In the genomic region with DNA sequence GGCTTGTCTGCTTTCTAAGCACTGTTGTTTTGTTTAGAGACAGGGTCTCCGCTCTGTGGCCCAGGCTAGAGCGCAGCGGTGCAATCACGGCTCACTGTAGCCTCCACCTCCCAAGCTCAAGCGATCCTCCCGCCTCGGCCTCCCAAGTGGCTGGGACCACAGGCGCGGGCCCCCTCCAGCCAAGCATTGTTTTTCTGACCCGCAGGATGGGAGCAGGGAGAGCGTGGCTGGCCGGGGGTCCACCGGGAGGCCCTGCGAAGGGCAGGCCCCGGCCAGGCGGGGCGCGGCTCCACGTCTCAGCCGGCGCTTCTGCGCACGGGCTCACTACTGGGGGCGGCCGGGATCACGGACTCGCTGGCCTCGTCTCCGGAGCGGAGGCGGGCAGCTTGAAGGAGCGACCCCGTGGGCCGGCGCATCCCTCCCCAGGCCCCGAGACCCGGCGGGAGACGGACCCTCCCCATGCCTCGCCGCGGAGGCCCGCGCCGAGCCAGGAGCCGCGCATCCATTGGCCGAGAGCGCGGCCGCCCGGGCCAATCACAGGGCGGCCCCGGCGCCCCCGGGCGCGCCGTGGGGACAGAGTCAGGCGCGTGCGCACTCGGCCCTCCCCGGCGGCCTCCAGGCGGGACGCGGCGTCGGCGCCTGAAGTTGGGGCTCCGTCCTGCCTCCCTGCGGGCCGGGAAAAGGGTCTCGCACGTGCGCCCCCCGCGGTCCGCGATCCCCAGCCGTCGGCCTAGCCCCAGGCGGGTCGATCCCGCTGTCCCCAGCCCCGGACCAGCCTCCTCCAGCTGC, we compare ENCODE assay signal across 1 cellular context.
TF ChIP-seq lines count a peak whose summit lies in the region.

No MANE protein-coding gene starts in this region.

TF ChIP-seq in HepG2, 621 proteins besides CTCF, POLR2A, EP300 and RAD21 (continued from another document and continues in another):
- TF ChIP-seq, protein P1, sequence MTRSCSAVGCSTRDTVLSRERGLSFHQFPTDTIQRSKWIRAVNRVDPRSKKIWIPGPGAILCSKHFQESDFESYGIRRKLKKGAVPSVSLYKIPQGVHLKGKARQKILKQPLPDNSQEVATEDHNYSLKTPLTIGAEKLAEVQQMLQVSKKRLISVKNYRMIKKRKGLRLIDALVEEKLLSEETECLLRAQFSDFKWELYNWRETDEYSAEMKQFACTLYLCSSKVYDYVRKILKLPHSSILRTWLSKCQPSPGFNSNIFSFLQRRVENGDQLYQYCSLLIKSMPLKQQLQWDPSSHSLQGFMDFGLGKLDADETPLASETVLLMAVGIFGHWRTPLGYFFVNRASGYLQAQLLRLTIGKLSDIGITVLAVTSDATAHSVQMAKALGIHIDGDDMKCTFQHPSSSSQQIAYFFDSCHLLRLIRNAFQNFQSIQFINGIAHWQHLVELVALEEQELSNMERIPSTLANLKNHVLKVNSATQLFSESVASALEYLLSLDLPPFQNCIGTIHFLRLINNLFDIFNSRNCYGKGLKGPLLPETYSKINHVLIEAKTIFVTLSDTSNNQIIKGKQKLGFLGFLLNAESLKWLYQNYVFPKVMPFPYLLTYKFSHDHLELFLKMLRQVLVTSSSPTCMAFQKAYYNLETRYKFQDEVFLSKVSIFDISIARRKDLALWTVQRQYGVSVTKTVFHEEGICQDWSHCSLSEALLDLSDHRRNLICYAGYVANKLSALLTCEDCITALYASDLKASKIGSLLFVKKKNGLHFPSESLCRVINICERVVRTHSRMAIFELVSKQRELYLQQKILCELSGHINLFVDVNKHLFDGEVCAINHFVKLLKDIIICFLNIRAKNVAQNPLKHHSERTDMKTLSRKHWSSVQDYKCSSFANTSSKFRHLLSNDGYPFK (CRISPR knock-in tag; IDR thresholded peaks at IDR 0.05; ENCODE audit: borderline replicate concordance): peak; percentile 72
- TF ChIP-seq, protein P2, sequence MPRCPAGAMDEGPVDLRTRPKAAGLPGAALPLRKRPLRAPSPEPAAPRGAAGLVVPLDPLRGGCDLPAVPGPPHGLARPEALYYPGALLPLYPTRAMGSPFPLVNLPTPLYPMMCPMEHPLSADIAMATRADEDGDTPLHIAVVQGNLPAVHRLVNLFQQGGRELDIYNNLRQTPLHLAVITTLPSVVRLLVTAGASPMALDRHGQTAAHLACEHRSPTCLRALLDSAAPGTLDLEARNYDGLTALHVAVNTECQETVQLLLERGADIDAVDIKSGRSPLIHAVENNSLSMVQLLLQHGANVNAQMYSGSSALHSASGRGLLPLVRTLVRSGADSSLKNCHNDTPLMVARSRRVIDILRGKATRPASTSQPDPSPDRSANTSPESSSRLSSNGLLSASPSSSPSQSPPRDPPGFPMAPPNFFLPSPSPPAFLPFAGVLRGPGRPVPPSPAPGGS (CRISPR knock-in tag; IDR thresholded peaks at IDR 0.05): peak; percentile 78; the same call in 1 of the 2 replicates
- TF ChIP-seq ZNF615 (CRISPR knock-in tag; IDR thresholded peaks at IDR 0.05; ENCODE audit: borderline replicate concordance) (no peak), ZNF20 (CRISPR knock-in tag; IDR thresholded peaks at IDR 0.05) (0 out of 2 replicates have a peak, but pooled peaks have one; percentile 65), ZKSCAN1 (IDR thresholded peaks at IDR 0.05; ENCODE audit: low read length) (no peak), SNAI1 (CRISPR knock-in tag; IDR thresholded peaks at IDR 0.05; ENCODE audit: borderline replicate concordance) (0 out of 2 replicates have a peak, but pooled peaks have one; percentile 74), MATR3 (CRISPR knock-in tag; IDR thresholded peaks at IDR 0.05) (no peak), NR2F6 (IDR thresholded peaks at IDR 0.05) (no peak), NR2F6 (CRISPR knock-in tag; IDR thresholded peaks at IDR 0.05) (no peak), DMAP1 (CRISPR knock-in tag; IDR thresholded peaks at IDR 0.05) (no peak; the same call in 1 of the 2 replicates), ZNF724P (CRISPR knock-in tag; IDR thresholded peaks at IDR 0.05; ENCODE audit: borderline replicate concordance) (peak; percentile 93), ESRRA (CRISPR knock-in tag; IDR thresholded peaks at IDR 0.05; ENCODE audit: low read depth) (0 out of 2 replicates have a peak, but pooled peaks have one; percentile 29), BORCS8-MEF2B (CRISPR knock-in tag; IDR thresholded peaks at IDR 0.05) (peak; percentile 88), MAZ (IDR thresholded peaks at IDR 0.05; ENCODE audit: borderline replicate concordance, low read depth, low read length) (no peak), MAZ (CRISPR knock-in tag; IDR thresholded peaks at IDR 0.05; ENCODE audit: low read depth) (0 out of 2 replicates have a peak, but pooled peaks have one; percentile 63), SATB2 (CRISPR knock-in tag; IDR thresholded peaks at IDR 0.05) (0 out of 2 replicates have a peak, but pooled peaks have one; percentile 45), PITX1 (CRISPR knock-in tag; IDR thresholded peaks at IDR 0.05) (no peak), ZNF224 (CRISPR knock-in tag; IDR thresholded peaks at IDR 0.05) (no peak), ZNF558 (CRISPR knock-in tag; IDR thresholded peaks at IDR 0.05; ENCODE audit: borderline replicate concordance) (no peak; the same call in 1 of the 2 replicates), FOXO1 (CRISPR knock-in tag; IDR thresholded peaks at IDR 0.05) (peak; percentile 34; the same call in 1 of the 2 replicates), HDAC1 (CRISPR knock-in tag; IDR thresholded peaks at IDR 0.05) (0 out of 2 replicates have a peak, but pooled peaks have one; percentile 54), ZNF496 (CRISPR knock-in tag; IDR thresholded peaks at IDR 0.05; ENCODE audit: insufficient replicate concordance) (no peak), ZNF773 (CRISPR knock-in tag; IDR thresholded peaks at IDR 0.05; ENCODE audit: borderline replicate concordance) (peak; percentile 85; the same call in 1 of the 2 replicates), ZNF235 (CRISPR knock-in tag; IDR thresholded peaks at IDR 0.05; ENCODE audit: borderline replicate concordance) (peak; percentile 77; the same call in 1 of the 2 replicates), ZNF607 (CRISPR knock-in tag; IDR thresholded peaks at IDR 0.05; ENCODE audit: borderline replicate concordance) (peak; percentile 90; the same call in 1 of the 2 replicates), ASH2L (IDR thresholded peaks at IDR 0.05; ENCODE audit: insufficient read length, low read depth, low read length) (no peak), MAFF (IDR thresholded peaks at IDR 0.05; ENCODE audit: low read depth, low read length) (no peak), ZNF143 (CRISPR knock-in tag; IDR thresholded peaks at IDR 0.05) (0 out of 2 replicates have a peak, but pooled peaks have one; percentile 25)
- TF ChIP-seq, protein P3, sequence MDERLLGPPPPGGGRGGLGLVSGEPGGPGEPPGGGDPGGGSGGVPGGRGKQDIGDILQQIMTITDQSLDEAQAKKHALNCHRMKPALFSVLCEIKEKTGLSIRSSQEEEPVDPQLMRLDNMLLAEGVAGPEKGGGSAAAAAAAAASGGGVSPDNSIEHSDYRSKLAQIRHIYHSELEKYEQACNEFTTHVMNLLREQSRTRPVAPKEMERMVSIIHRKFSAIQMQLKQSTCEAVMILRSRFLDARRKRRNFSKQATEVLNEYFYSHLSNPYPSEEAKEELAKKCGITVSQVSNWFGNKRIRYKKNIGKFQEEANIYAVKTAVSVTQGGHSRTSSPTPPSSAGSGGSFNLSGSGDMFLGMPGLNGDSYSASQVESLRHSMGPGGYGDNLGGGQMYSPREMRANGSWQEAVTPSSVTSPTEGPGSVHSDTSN (CRISPR knock-in tag; IDR thresholded peaks at IDR 0.05): no peak
- TF ChIP-seq, protein P4, sequence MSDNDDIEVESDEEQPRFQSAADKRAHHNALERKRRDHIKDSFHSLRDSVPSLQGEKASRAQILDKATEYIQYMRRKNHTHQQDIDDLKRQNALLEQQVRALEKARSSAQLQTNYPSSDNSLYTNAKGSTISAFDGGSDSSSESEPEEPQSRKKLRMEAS (IDR thresholded peaks at IDR 0.05): peak; percentile 95
- TF ChIP-seq, protein P5, sequence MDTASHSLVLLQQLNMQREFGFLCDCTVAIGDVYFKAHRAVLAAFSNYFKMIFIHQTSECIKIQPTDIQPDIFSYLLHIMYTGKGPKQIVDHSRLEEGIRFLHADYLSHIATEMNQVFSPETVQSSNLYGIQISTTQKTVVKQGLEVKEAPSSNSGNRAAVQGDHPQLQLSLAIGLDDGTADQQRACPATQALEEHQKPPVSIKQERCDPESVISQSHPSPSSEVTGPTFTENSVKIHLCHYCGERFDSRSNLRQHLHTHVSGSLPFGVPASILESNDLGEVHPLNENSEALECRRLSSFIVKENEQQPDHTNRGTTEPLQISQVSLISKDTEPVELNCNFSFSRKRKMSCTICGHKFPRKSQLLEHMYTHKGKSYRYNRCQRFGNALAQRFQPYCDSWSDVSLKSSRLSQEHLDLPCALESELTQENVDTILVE (CRISPR knock-in tag; IDR thresholded peaks at IDR 0.05): no peak
- TF ChIP-seq, protein P6, sequence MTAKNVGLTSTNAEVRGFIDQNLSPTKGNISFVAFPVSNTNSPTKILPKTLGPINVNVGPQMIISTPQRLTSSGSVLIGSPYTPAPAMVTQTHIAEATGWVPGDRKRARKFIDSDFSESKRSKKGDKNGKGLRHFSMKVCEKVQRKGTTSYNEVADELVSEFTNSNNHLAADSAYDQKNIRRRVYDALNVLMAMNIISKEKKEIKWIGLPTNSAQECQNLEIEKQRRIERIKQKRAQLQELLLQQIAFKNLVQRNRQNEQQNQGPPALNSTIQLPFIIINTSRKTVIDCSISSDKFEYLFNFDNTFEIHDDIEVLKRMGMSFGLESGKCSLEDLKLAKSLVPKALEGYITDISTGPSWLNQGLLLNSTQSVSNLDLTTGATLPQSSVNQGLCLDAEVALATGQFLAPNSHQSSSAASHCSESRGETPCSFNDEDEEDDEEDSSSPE (CRISPR knock-in tag; IDR thresholded peaks at IDR 0.05): peak; percentile 83
- TF ChIP-seq, protein P7, sequence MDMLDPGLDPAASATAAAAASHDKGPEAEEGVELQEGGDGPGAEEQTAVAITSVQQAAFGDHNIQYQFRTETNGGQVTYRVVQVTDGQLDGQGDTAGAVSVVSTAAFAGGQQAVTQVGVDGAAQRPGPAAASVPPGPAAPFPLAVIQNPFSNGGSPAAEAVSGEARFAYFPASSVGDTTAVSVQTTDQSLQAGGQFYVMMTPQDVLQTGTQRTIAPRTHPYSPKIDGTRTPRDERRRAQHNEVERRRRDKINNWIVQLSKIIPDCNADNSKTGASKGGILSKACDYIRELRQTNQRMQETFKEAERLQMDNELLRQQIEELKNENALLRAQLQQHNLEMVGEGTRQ (IDR thresholded peaks at IDR 0.05; ENCODE audit: low read depth, low read length): no peak
- TF ChIP-seq, protein P7 (CRISPR knock-in tag; IDR thresholded peaks at IDR 0.05; ENCODE audit: borderline replicate concordance): peak; percentile 19; the same call in 1 of the 2 replicates
- TF ChIP-seq, protein P8, sequence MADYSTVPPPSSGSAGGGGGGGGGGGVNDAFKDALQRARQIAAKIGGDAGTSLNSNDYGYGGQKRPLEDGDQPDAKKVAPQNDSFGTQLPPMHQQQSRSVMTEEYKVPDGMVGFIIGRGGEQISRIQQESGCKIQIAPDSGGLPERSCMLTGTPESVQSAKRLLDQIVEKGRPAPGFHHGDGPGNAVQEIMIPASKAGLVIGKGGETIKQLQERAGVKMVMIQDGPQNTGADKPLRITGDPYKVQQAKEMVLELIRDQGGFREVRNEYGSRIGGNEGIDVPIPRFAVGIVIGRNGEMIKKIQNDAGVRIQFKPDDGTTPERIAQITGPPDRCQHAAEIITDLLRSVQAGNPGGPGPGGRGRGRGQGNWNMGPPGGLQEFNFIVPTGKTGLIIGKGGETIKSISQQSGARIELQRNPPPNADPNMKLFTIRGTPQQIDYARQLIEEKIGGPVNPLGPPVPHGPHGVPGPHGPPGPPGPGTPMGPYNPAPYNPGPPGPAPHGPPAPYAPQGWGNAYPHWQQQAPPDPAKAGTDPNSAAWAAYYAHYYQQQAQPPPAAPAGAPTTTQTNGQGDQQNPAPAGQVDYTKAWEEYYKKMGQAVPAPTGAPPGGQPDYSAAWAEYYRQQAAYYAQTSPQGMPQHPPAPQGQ (CRISPR knock-in tag; IDR thresholded peaks at IDR 0.05; ENCODE audit: borderline replicate concordance): no peak
- TF ChIP-seq, protein P9, sequence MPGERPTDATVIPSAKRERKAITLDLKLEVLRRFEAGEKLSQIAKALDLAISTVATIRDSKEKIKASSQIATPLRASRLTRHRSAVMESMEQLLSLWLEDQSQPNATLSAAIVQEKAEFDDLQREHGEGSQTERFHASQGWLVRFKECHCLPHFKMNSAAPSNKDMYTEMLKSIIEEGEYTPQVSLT (CRISPR knock-in tag; IDR thresholded peaks at IDR 0.05; ENCODE audit: borderline replicate concordance, low read depth): no peak
- TF ChIP-seq, protein P10, sequence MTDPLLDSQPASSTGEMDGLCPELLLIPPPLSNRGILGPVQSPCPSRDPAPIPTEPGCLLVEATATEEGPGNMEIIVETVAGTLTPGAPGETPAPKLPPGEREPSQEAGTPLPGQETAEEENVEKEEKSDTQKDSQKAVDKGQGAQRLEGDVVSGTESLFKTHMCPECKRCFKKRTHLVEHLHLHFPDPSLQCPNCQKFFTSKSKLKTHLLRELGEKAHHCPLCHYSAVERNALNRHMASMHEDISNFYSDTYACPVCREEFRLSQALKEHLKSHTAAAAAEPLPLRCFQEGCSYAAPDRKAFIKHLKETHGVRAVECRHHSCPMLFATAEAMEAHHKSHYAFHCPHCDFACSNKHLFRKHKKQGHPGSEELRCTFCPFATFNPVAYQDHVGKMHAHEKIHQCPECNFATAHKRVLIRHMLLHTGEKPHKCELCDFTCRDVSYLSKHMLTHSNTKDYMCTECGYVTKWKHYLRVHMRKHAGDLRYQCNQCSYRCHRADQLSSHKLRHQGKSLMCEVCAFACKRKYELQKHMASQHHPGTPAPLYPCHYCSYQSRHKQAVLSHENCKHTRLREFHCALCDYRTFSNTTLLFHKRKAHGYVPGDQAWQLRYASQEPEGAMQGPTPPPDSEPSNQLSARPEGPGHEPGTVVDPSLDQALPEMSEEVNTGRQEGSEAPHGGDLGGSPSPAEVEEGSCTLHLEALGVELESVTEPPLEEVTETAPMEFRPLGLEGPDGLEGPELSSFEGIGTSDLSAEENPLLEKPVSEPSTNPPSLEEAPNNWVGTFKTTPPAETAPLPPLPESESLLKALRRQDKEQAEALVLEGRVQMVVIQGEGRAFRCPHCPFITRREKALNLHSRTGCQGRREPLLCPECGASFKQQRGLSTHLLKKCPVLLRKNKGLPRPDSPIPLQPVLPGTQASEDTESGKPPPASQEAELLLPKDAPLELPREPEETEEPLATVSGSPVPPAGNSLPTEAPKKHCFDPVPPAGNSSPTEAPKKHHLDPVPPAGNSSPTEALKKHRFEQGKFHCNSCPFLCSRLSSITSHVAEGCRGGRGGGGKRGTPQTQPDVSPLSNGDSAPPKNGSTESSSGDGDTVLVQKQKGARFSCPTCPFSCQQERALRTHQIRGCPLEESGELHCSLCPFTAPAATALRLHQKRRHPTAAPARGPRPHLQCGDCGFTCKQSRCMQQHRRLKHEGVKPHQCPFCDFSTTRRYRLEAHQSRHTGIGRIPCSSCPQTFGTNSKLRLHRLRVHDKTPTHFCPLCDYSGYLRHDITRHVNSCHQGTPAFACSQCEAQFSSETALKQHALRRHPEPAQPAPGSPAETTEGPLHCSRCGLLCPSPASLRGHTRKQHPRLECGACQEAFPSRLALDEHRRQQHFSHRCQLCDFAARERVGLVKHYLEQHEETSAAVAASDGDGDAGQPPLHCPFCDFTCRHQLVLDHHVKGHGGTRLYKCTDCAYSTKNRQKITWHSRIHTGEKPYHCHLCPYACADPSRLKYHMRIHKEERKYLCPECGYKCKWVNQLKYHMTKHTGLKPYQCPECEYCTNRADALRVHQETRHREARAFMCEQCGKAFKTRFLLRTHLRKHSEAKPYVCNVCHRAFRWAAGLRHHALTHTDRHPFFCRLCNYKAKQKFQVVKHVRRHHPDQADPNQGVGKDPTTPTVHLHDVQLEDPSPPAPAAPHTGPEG (CRISPR knock-in tag; IDR thresholded peaks at IDR 0.05): peak; percentile 95
